In genomic region chr2:16225545-16225944, GRCh38 we compare ENCODE assay signal across 25 cellular contexts.
DNase-seq lines count a peak whose midpoint lies in the region; TF ChIP-seq lines count a peak whose summit lies in the region.
"Had no signal": no experiment of that assay in that cellular context is flagged by ENCODE, and none has a peak within 500 bp of the region (broad histone marks: within the 10 kb centered on the region; RNA-seq: fewer than 3 reads in every experiment).

No MANE protein-coding gene starts in this region.

- DNase-seq in DMS 273 (lab: John Stamatoyannopoulos, UW; ENCODE audit: unreplicated experiment) (peak; percentile 5), DMS 273 treated with DMSO at 0.1 percent for 48 hours (lab: John Stamatoyannopoulos, UW) (no peak), BE2C (peak; percentile 100), WERI-Rb-1 (peak; percentile 29), neural progenitor cell (ENCODE audit: low spot score) (no peak), putamen (ENCODE audit: low spot score) (no peak), hypothalamus (lab: John Stamatoyannopoulos, UW) (no peak)
- no peak for DNase-seq in activated naive CD4-positive, alpha-beta T cell treated with Interleukin-2 at 50 U/mL for 16 hours
- DNase-seq: CD8-positive, alpha-beta memory T cell; DMS153; NCI-H1048; NCI-H1417; NCI-H1694 treated with DMSO at 0.1 percent for 48 hours; NCI-H2081 treated with DMSO at 0.1 percent for 48 hours; NCI-H524 treated with DMSO at 0.1 percent for 48 hours; NCI-H774; PC-9; Right ventricle myocardium superior; RPMI8226 had no signal

- H3K4me2 ChIP-seq in neural progenitor cell: no peak overlapping the region
- H3K4me2 ChIP-seq: PC-9 had no signal

- peak overlapping the region; percentile 50 for H3K27ac Mint-ChIP-seq in neural progenitor cell
- H3K27ac Mint-ChIP-seq: B cell; CD14-positive monocyte; CD8-positive, alpha-beta memory T cell had no signal

- H3K27ac ChIP-seq in WERI-Rb-1 (no peak overlapping the region), neural progenitor cell (no peak overlapping the region)
- H3K27ac ChIP-seq: 22Rv1, HL-60, PC-9, SJSA1 had no signal

- no peak overlapping the region for H3K9ac ChIP-seq in neural progenitor cell

- H3K4me3 Mint-ChIP-seq in neural progenitor cell: no peak overlapping the region
- H3K4me3 Mint-ChIP-seq: B cell; CD14-positive monocyte; CD8-positive, alpha-beta memory T cell had no signal

- peaks cover 58% of the 10 kb centered on the region for H3F3A ChIP-seq in neural progenitor cell (ENCODE audit: low read depth)

- H3K9me3 Mint-ChIP-seq in neural progenitor cell: peaks cover 8% of the 10 kb centered on the region
- H3K9me3 Mint-ChIP-seq: CD14-positive monocyte had no signal

- H3K36me3 Mint-ChIP-seq in neural progenitor cell: peaks cover 6% of the 10 kb centered on the region
- H3K36me3 Mint-ChIP-seq: CD14-positive monocyte; CD8-positive, alpha-beta memory T cell had no signal

- H3K36me3 ChIP-seq in BE2C (no peaks in the 10 kb centered on the region), WERI-Rb-1 (no peaks in the 10 kb centered on the region), neural progenitor cell (no peaks in the 10 kb centered on the region)
- H3K36me3 ChIP-seq: SJSA1 had no signal

- H3K4me3 ChIP-seq in BE2C (ENCODE audit: low read depth, low read length) (no peak overlapping the region), WERI-Rb-1 (ENCODE audit: low read depth, low read length) (no peak overlapping the region), neural progenitor cell (no peak overlapping the region)
- H3K4me3 ChIP-seq: GM12878, PC-9, SJSA1 had no signal

- H3K27me3 Mint-ChIP-seq in neural progenitor cell (ENCODE audit: insufficient read depth, low read depth): peaks cover 19% of the 10 kb centered on the region
- H3K27me3 Mint-ChIP-seq: B cell; CD8-positive, alpha-beta memory T cell had no signal

- no peak for TF ChIP-seq CTCF in BE2C (IDR thresholded peaks at IDR 0.05; ENCODE audit: low read depth, low read length)
- TF ChIP-seq CTCF in WERI-Rb-1 (IDR thresholded peaks at IDR 0.05; ENCODE audit: low read depth, low read length): 0 out of 2 replicates have a peak, but pooled peaks have one; percentile 36
- peak; percentile 16 for TF ChIP-seq CTCF in neural progenitor cell (IDR thresholded peaks at IDR 0.05)

- peaks cover 63% of the 10 kb centered on the region for H3K4me1 Mint-ChIP-seq in neural progenitor cell
- H3K4me1 Mint-ChIP-seq: B cell; CD14-positive monocyte; CD8-positive, alpha-beta memory T cell had no signal

- H3K27me3 ChIP-seq in BE2C (no peaks in the 10 kb centered on the region), WERI-Rb-1 (ENCODE audit: insufficient read depth, low read depth, severe bottlenecking) (no peaks in the 10 kb centered on the region), neural progenitor cell (no peaks in the 10 kb centered on the region)
- H3K27me3 ChIP-seq: SJSA1 had no signal

- H4K20me1 ChIP-seq in neural progenitor cell (ENCODE audit: low read depth): peaks cover 7% of the 10 kb centered on the region

- H3K79me2 ChIP-seq in neural progenitor cell (ENCODE audit: low read depth): no peaks in the 10 kb centered on the region

- H3K4me1 ChIP-seq in BE2C (peaks cover 38% of the 10 kb centered on the region), neural progenitor cell (peaks cover 50% of the 10 kb centered on the region)
- H3K4me1 ChIP-seq: SJSA1 had no signal

- H3K9me3 ChIP-seq in BE2C (peaks cover 21% of the 10 kb centered on the region), WERI-Rb-1 (ENCODE audit: severe bottlenecking) (no peaks in the 10 kb centered on the region), neural progenitor cell (ENCODE audit: low read depth) (no peaks in the 10 kb centered on the region)
- H3K9me3 ChIP-seq: SJSA1 had no signal

- no peak overlapping the region for H2AFZ ChIP-seq in neural progenitor cell (replicated peaks)
- H2AFZ ChIP-seq: PC-9 had no signal

Comparison
In these comparisons a context has a peak if more than half of its experiments do, and no peak if none do; other contexts are left out.
1. DNase-seq: peak in DMS 273 (single experiment), BE2C (single experiment) and WERI-Rb-1 (single experiment); none in DMS 273 treated with DMSO at 0.1 percent for 48 hours (single experiment), neural progenitor cell (single experiment), activated naive CD4-positive, alpha-beta T cell treated with Interleukin-2 at 50 U/mL for 16 hours (single experiment), putamen (single experiment) and hypothalamus (0 of 51).